Comparison of ENCODE assay signal across 22 cellular contexts in the genomic region with DNA sequence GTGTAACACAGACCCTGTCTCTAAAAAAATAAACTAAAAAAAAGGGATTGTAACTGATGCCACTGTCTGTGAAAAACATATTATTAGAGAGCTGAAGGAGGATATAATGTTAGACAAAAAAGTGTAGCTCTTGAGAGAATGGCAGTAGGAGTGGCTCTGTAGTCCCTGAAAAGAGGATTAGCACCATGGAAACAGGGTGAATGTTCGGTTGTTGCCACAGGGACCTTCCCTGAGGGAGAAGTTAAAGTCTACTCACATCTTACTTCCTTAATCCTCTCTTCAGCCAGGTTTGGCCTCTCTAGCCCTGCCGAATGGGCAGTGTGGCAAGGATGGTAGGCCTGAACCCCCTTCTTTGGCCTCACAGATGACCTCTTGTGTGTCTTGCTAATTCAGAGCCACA. TPM values are rescaled to one million over a fixed set of nuclear protein-coding genes. Genes with fewer than 3 reads are reported as not detected.
A peak's percentile ranks its signal among the peaks of the same experiment; 100 is the strongest.
DNase-seq lines count a peak whose midpoint lies in the region; ATAC-seq and TF ChIP-seq lines count a peak whose summit lies in the region.
"Had no signal": no experiment of that assay in that cellular context is flagged by ENCODE, and none has a peak within 500 bp of the region (broad histone marks: within the 10 kb centered on the region; RNA-seq: fewer than 3 reads in every experiment).

No MANE protein-coding gene starts in this region.

- H3K4me1 ChIP-seq in trophoblast cell (ENCODE audit: control insufficient read depth in 1 of 2, insufficient read depth in 2 of 2, low read length in 2 of 2), result no peaks in the 10 kb centered on the region
- H3K4me1 ChIP-seq: prostate gland had no signal

- no peak overlapping the region for H2AK5ac ChIP-seq in trophoblast cell (ENCODE audit: low read length)

- no peak overlapping the region for H3K27ac ChIP-seq in trophoblast cell (ENCODE audit: low read depth, low read length)
- H3K27ac ChIP-seq: prostate gland, thoracic aorta had no signal

- peaks cover 24% of the 10 kb centered on the region for H3K36me3 Mint-ChIP-seq in activated CD8-positive, alpha-beta T cell treated with anti-CD3 and anti-CD28 coated beads, Interleukin-2, amount 10 ng/mL, durations not matched to agents 7 days and 5 days (ENCODE audit: low read depth)
- peaks cover 24% of the 10 kb centered on the region for H3K36me3 Mint-ChIP-seq in activated CD8-positive, alpha-beta T cell treated with anti-CD3 and anti-CD28 coated beads for 36 hours (ENCODE audit: low read depth)
- H3K36me3 Mint-ChIP-seq in dendritic cell treated with granulocyte-macrophage colony-stimulating factor and Interleukin-4, amounts not matched to agents 40 ng/mL and 50 ng/mL, for 4 days (ENCODE audit: low read depth), result peaks cover 78% of the 10 kb centered on the region
- peaks cover 52% of the 10 kb centered on the region for H3K36me3 Mint-ChIP-seq in stimulated activated memory B cell treated with anti-CD40 and anti-IgM and Interleukin-4, amounts not matched to agents 10 μg/mL and 1 μg/mL and 100 μg/mL, for 72 hours

- H2BK120ac ChIP-seq in trophoblast cell (ENCODE audit: insufficient read depth, low read length, poor library complexity), result no peak overlapping the region

- CTCF ChIA-PET in activated CD8-positive, alpha-beta T cell treated with anti-CD3 and anti-CD28 coated beads, Interleukin-2, amount 10 ng/mL, durations not matched to agents 7 days and 5 days (lab: Charles Lee), result interaction anchor here (1.4 to 6.7 kb wide), 2 partner anchors 12 to 196 kb away, joined by 3 to 28 read pairs; a partner anchor contains a TSS
- CTCF ChIA-PET in activated CD8-positive, alpha-beta T cell treated with anti-CD3 and anti-CD28 coated beads for 36 hours (lab: Charles Lee), result interaction anchor here (0.6 to 4.2 kb wide), 2 partner anchors 12 to 652 kb away, joined by 3 to 34 read pairs; a partner anchor contains a TSS

- H3K9me3 ChIP-seq in trophoblast cell (ENCODE audit: insufficient read depth, low read depth, low read length), result no peaks in the 10 kb centered on the region
- H3K9me3 ChIP-seq: BLaER1 treated with 17β-estradiol and CSF1 and Interleukin-3, amounts not matched to agents 10 nM and 100 nM; prostate gland; thoracic aorta had no signal

- H4K91ac ChIP-seq in trophoblast cell (ENCODE audit: low read depth, low read length), result no peak overlapping the region

- no peaks in the 10 kb centered on the region for H3K9me3 Mint-ChIP-seq in activated CD8-positive, alpha-beta T cell treated with anti-CD3 and anti-CD28 coated beads, Interleukin-2, amount 10 ng/mL, durations not matched to agents 7 days and 5 days (ENCODE audit: insufficient read depth)
- no peaks in the 10 kb centered on the region for H3K9me3 Mint-ChIP-seq in activated CD8-positive, alpha-beta T cell treated with anti-CD3 and anti-CD28 coated beads for 36 hours
- H3K9me3 Mint-ChIP-seq in dendritic cell treated with granulocyte-macrophage colony-stimulating factor and Interleukin-4, amounts not matched to agents 40 ng/mL and 50 ng/mL, for 4 days, result no peaks in the 10 kb centered on the region
- H3K9me3 Mint-ChIP-seq in stimulated activated memory B cell treated with anti-CD40 and anti-IgM and Interleukin-4, amounts not matched to agents 10 μg/mL and 1 μg/mL and 100 μg/mL, for 72 hours, result no peaks in the 10 kb centered on the region
- H3K9me3 Mint-ChIP-seq: naive thymus-derived CD8-positive, alpha-beta T cell; T-helper 2 cell treated with Interferon-gamma antibody and Interleukin-4, amounts not matched to agents 5 μg/mL and 100 μg/mL, for 36 hours had no signal

- H2AFZ ChIP-seq in trophoblast cell (ENCODE audit: insufficient read depth, low read length, poor library complexity), result no peak overlapping the region

- no peak for DNase-seq in activated CD8-positive, alpha-beta T cell treated with anti-CD3 and anti-CD28 coated beads, Interleukin-2, amount 10 ng/mL, durations not matched to agents 7 days and 5 days
- no peak for DNase-seq in activated CD8-positive, alpha-beta T cell treated with anti-CD3 and anti-CD28 coated beads for 36 hours
- DNase-seq in NCI-H524 treated with DMSO at 0.1 percent for 48 hours (lab: John Stamatoyannopoulos, UW) (peak; percentile 62), trophoblast cell (no peak), foreskin melanocyte (no peak)
- DNase-seq: activated effector memory CD4-positive, alpha-beta T cell treated with Interleukin-2 at 50 U/mL for 16 hours; DND-41; IMR-90; islet precursor cell; naive thymus-derived CD8-positive, alpha-beta T cell; NCI-H1930; NCI-H526; Right ventricle myocardium superior had no signal

- no peak for ATAC-seq in activated CD8-positive, alpha-beta T cell treated with anti-CD3 and anti-CD28 coated beads, Interleukin-2, amount 10 ng/mL, durations not matched to agents 7 days and 5 days
- ATAC-seq in activated CD8-positive, alpha-beta T cell treated with anti-CD3 and anti-CD28 coated beads for 36 hours, result no peak
- ATAC-seq in stimulated activated memory B cell treated with anti-CD40 and anti-IgM and Interleukin-4, amounts not matched to agents 10 μg/mL and 1 μg/mL and 100 μg/mL, for 72 hours, result no peak
- no peak for ATAC-seq in HG02588 (IDR thresholded peaks at IDR 0.05; ENCODE audit: unreplicated experiment)
- ATAC-seq: activated CD4-positive, CD25-positive, alpha-beta regulatory T cell treated with anti-CD3 and anti-CD28 coated beads, Interleukin-2, amount 50 U/mL, for 24 hours; naive thymus-derived CD8-positive, alpha-beta T cell had no signal

- intact Hi-C loops in activated CD8-positive, alpha-beta T cell treated with anti-CD3 and anti-CD28 coated beads for 36 hours (cut with micrococcal nuclease), result no loop called here
- intact Hi-C loops in dendritic cell treated with granulocyte-macrophage colony-stimulating factor and Interleukin-4, amounts not matched to agents 40 ng/mL and 50 ng/mL, for 4 days (cut with micrococcal nuclease), result no loop called here

- no peak overlapping the region for H3K4ac ChIP-seq in trophoblast cell (ENCODE audit: low read depth, low read length)

- no peak overlapping the region for H3K18ac ChIP-seq in trophoblast cell (ENCODE audit: low read length)

- no peaks in the 10 kb centered on the region for H3K79me1 ChIP-seq in trophoblast cell (ENCODE audit: low read length)

- H3K27me3 ChIP-seq in trophoblast cell (ENCODE audit: insufficient read depth, low read length), result no peaks in the 10 kb centered on the region
- H3K27me3 ChIP-seq: BLaER1 treated with 17β-estradiol and CSF1 and Interleukin-3, amounts not matched to agents 10 nM and 100 nM had no signal

- no peaks in the 10 kb centered on the region for H3K79me2 ChIP-seq in trophoblast cell (ENCODE audit: control insufficient read depth, insufficient read depth, low read length, poor library complexity)

- no CpG with 5 or more reads among the region's 2 CpGs for WGBS in trophoblast cell (ENCODE audit: extremely low coverage, insufficient coverage, insufficient read length)

- no peak overlapping the region for H2BK5ac ChIP-seq in trophoblast cell (ENCODE audit: low read depth, low read length, poor library complexity)

- H4K12ac ChIP-seq in trophoblast cell (ENCODE audit: low read depth, low read length), result no peak overlapping the region

- TF ChIP-seq CTCF in activated CD8-positive, alpha-beta T cell treated with anti-CD3 and anti-CD28 coated beads for 36 hours (IDR thresholded peaks at IDR 0.05), result no peak

- H4K8ac ChIP-seq in trophoblast cell (ENCODE audit: low read depth, low read length), result no peak overlapping the region

- H3K23ac ChIP-seq in trophoblast cell (ENCODE audit: low read length), result no peak overlapping the region

- no peaks in the 10 kb centered on the region for H3K4me1 Mint-ChIP-seq in activated CD8-positive, alpha-beta T cell treated with anti-CD3 and anti-CD28 coated beads, Interleukin-2, amount 10 ng/mL, durations not matched to agents 7 days and 5 days (ENCODE audit: low read depth)
- no peaks in the 10 kb centered on the region for H3K4me1 Mint-ChIP-seq in activated CD8-positive, alpha-beta T cell treated with anti-CD3 and anti-CD28 coated beads for 36 hours (ENCODE audit: low read depth)
- peaks cover 11% of the 10 kb centered on the region for H3K4me1 Mint-ChIP-seq in dendritic cell treated with granulocyte-macrophage colony-stimulating factor and Interleukin-4, amounts not matched to agents 40 ng/mL and 50 ng/mL, for 4 days (ENCODE audit: low read depth)
- H3K4me1 Mint-ChIP-seq in stimulated activated memory B cell treated with anti-CD40 and anti-IgM and Interleukin-4, amounts not matched to agents 10 μg/mL and 1 μg/mL and 100 μg/mL, for 72 hours, result no peaks in the 10 kb centered on the region

- H3K27ac Mint-ChIP-seq in activated CD8-positive, alpha-beta T cell treated with anti-CD3 and anti-CD28 coated beads, Interleukin-2, amount 10 ng/mL, durations not matched to agents 7 days and 5 days, result peak overlapping the region; percentile 57
- H3K27ac Mint-ChIP-seq in activated CD8-positive, alpha-beta T cell treated with anti-CD3 and anti-CD28 coated beads for 36 hours, result no peak overlapping the region
- H3K27ac Mint-ChIP-seq in dendritic cell treated with granulocyte-macrophage colony-stimulating factor and Interleukin-4, amounts not matched to agents 40 ng/mL and 50 ng/mL, for 4 days, result peak overlapping the region; percentile 35
- H3K27ac Mint-ChIP-seq in stimulated activated memory B cell treated with anti-CD40 and anti-IgM and Interleukin-4, amounts not matched to agents 10 μg/mL and 1 μg/mL and 100 μg/mL, for 72 hours, result peak overlapping the region; percentile 21
- H3K27ac Mint-ChIP-seq: T-helper 2 cell treated with Interferon-gamma antibody and Interleukin-4, amounts not matched to agents 5 μg/mL and 100 μg/mL, for 36 hours had no signal

- no peak overlapping the region for H3K9ac ChIP-seq in trophoblast cell (ENCODE audit: low read length)

- H3K36me3 ChIP-seq in trophoblast cell (ENCODE audit: control insufficient read depth in 1 of 2, insufficient read depth in 2 of 2, low read length in 2 of 2), result peaks cover 13 to 23% of the 10 kb centered on the region in 2 experiments
- H3K36me3 ChIP-seq: prostate gland had no signal

- no peak overlapping the region for H3K4me3 ChIP-seq in trophoblast cell (ENCODE audit: low read depth, low read length)
- H3K4me3 ChIP-seq: BLaER1 treated with 17β-estradiol and CSF1 and Interleukin-3, amounts not matched to agents 10 nM and 100 nM; lung; prostate gland; thoracic aorta had no signal

- H3K27me3 Mint-ChIP-seq in activated CD8-positive, alpha-beta T cell treated with anti-CD3 and anti-CD28 coated beads, Interleukin-2, amount 10 ng/mL, durations not matched to agents 7 days and 5 days (ENCODE audit: low read depth), result no peaks in the 10 kb centered on the region
- no peaks in the 10 kb centered on the region for H3K27me3 Mint-ChIP-seq in activated CD8-positive, alpha-beta T cell treated with anti-CD3 and anti-CD28 coated beads for 36 hours
- H3K27me3 Mint-ChIP-seq in dendritic cell treated with granulocyte-macrophage colony-stimulating factor and Interleukin-4, amounts not matched to agents 40 ng/mL and 50 ng/mL, for 4 days, result no peaks in the 10 kb centered on the region
- no peaks in the 10 kb centered on the region for H3K27me3 Mint-ChIP-seq in stimulated activated memory B cell treated with anti-CD40 and anti-IgM and Interleukin-4, amounts not matched to agents 10 μg/mL and 1 μg/mL and 100 μg/mL, for 72 hours
- H3K27me3 Mint-ChIP-seq: naive thymus-derived CD8-positive, alpha-beta T cell had no signal

- H3K4me3 Mint-ChIP-seq in activated CD8-positive, alpha-beta T cell treated with anti-CD3 and anti-CD28 coated beads, Interleukin-2, amount 10 ng/mL, durations not matched to agents 7 days and 5 days, result no peak overlapping the region
- no peak overlapping the region for H3K4me3 Mint-ChIP-seq in activated CD8-positive, alpha-beta T cell treated with anti-CD3 and anti-CD28 coated beads for 36 hours
- H3K4me3 Mint-ChIP-seq in dendritic cell treated with granulocyte-macrophage colony-stimulating factor and Interleukin-4, amounts not matched to agents 40 ng/mL and 50 ng/mL, for 4 days, result no peak overlapping the region
- no peak overlapping the region for H3K4me3 Mint-ChIP-seq in stimulated activated memory B cell treated with anti-CD40 and anti-IgM and Interleukin-4, amounts not matched to agents 10 μg/mL and 1 μg/mL and 100 μg/mL, for 72 hours
- H3K4me3 Mint-ChIP-seq: naive thymus-derived CD8-positive, alpha-beta T cell; T-helper 2 cell treated with Interferon-gamma antibody and Interleukin-4, amounts not matched to agents 5 μg/mL and 100 μg/mL, for 36 hours had no signal

- no peak overlapping the region for H3K14ac ChIP-seq in trophoblast cell (ENCODE audit: low read length)

- POLR2A ChIA-PET in activated CD8-positive, alpha-beta T cell treated with anti-CD3 and anti-CD28 coated beads, Interleukin-2, amount 10 ng/mL, durations not matched to agents 7 days and 5 days (lab: Charles Lee), result interaction anchor here (1.5 to 2.0 kb wide), 2 partner anchors 11 to 12 kb away, joined by 7 to 14 read pairs; a partner anchor contains a TSS
- POLR2A ChIA-PET in activated CD8-positive, alpha-beta T cell treated with anti-CD3 and anti-CD28 coated beads for 36 hours (lab: Charles Lee), result interaction anchor here (0.7 to 3.6 kb wide), 3 partner anchors 11 to 239 kb away, joined by 3 to 18 read pairs (median 4); a partner anchor contains a TSS

- no peak overlapping the region for H3K4me2 ChIP-seq in trophoblast cell (ENCODE audit: low read length)
- H3K4me2 ChIP-seq: BLaER1 treated with 17β-estradiol and CSF1 and Interleukin-3, amounts not matched to agents 10 nM and 100 nM had no signal

- no peak overlapping the region for H2BK12ac ChIP-seq in trophoblast cell (ENCODE audit: low read length)

RNA-seq across cellular contexts. Expression of a gene that starts 12.1 kb away (rescaled TPM):
- total RNA-seq in activated CD8-positive, alpha-beta T cell treated with anti-CD3 and anti-CD28 coated beads, Interleukin-2, amount 10 ng/mL, durations not matched to agents 7 days and 5 days, result 10 to 100 TPM; 63.2 to 64.7 TPM
- total RNA-seq in activated CD8-positive, alpha-beta T cell treated with anti-CD3 and anti-CD28 coated beads for 36 hours, result 10 to 100 TPM; 46.4 to 49.2 TPM
- polyA plus RNA-seq in trophoblast cell (2013), result 59.4 and 60.8 TPM in 2 replicates

RNA-seq across cellular contexts. Expression of a gene that starts 26.1 kb away (rescaled TPM):
- 1 to 10 TPM; 4.9 to 6.1 TPM for total RNA-seq in activated CD8-positive, alpha-beta T cell treated with anti-CD3 and anti-CD28 coated beads, Interleukin-2, amount 10 ng/mL, durations not matched to agents 7 days and 5 days
- total RNA-seq in activated CD8-positive, alpha-beta T cell treated with anti-CD3 and anti-CD28 coated beads for 36 hours, result 1 to 10 TPM; 4.9 to 6.1 TPM
- 4.1 and 4.3 TPM in 2 replicates for polyA plus RNA-seq in trophoblast cell (2013)
